ENCODE assay signal across 9 cellular contexts in the genomic region with DNA sequence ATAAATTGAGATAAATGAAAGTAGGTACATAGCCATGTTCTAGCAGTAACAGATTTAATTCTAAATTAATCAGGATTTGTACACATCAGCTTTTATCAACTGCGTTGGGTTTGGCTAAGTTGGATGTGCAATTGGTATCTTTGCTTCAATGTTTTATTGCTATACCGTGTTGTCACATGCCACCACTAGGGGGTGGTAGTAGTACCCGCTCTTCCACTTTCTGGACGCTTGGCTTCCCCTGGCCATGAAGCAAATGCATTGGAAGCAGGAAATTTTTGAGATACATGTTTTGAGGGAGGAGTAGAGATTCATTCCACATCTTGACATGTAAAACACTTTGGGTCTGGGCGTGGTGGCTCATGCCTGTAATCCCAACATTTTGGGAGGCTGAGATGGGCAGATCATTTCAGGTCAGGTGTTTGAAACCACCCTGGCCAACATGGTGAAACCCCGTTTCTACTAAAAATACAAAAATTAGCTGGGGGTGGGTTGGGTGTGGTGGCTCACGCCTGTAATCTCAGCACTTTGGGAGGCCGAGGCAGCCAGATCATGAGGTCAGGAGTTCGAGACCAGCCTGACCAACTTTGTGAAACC. TPM values are rescaled to one million over a fixed set of nuclear protein-coding genes. Genes with fewer than 3 reads are reported as not detected.
DNase-seq lines count a peak whose midpoint lies in the region; ATAC-seq and TF ChIP-seq lines count a peak whose summit lies in the region.
"Had no signal": no experiment of that assay in that cellular context is flagged by ENCODE, and none has a peak within 500 bp of the region (broad histone marks: within the 10 kb centered on the region; RNA-seq: fewer than 3 reads in every experiment).

No MANE protein-coding gene starts in this region.

- 0 out of 2 replicates have a peak, but pooled peaks cover 3% of the 10 kb centered on the region for H3K27me3 ChIP-seq in OCI-LY1 (ENCODE audit: insufficient read depth, low read length)

- H3F3A ChIP-seq in OCI-LY1 (ENCODE audit: insufficient read depth, low read length): no peaks in the 10 kb centered on the region

- peak; percentile 81 for TF ChIP-seq CTCF in OCI-LY1 (IDR thresholded peaks at IDR 0.05; ENCODE audit: low read length)
- TF ChIP-seq CTCF in osteocyte (IDR thresholded peaks at IDR 0.05): peak; percentile 84

- no peak overlapping the region for H3K4me3 ChIP-seq in OCI-LY1 (ENCODE audit: low read depth, low read length, poor library complexity, severe bottlenecking)

- H3K27ac Mint-ChIP-seq in osteocyte (ENCODE audit: unreplicated experiment): no peak overlapping the region

- no peaks in the 10 kb centered on the region; the same call in 1 of the 2 replicates for H3K36me3 ChIP-seq in OCI-LY1 (ENCODE audit: insufficient read depth, low read length)

- no peaks in the 10 kb centered on the region for H3K9me3 Mint-ChIP-seq in osteocyte (ENCODE audit: unreplicated experiment)

- no peak for ATAC-seq in HG03521 (IDR thresholded peaks at IDR 0.05; ENCODE audit: unreplicated experiment)

- no peaks in the 10 kb centered on the region for H3K4me1 ChIP-seq in OCI-LY1 (ENCODE audit: insufficient read depth, low read length, severe bottlenecking)

- H2AFZ ChIP-seq in OCI-LY1 (ENCODE audit: low read length): no peak overlapping the region

- H3K4me2 ChIP-seq in OCI-LY1 (ENCODE audit: low read length): no peak overlapping the region

- H4K20me1 ChIP-seq in OCI-LY1 (ENCODE audit: insufficient read depth, low read length): no peaks in the 10 kb centered on the region

- H3K79me2 ChIP-seq in OCI-LY1 (ENCODE audit: insufficient read depth, low read length): no peaks in the 10 kb centered on the region

- no peaks in the 10 kb centered on the region for H3K4me1 Mint-ChIP-seq in osteocyte (ENCODE audit: unreplicated experiment)

- H3K9me3 ChIP-seq in OCI-LY1 (ENCODE audit: low read length): no peaks in the 10 kb centered on the region

- H3K27me3 Mint-ChIP-seq in osteocyte (ENCODE audit: unreplicated experiment): no peaks in the 10 kb centered on the region

- H3K9ac ChIP-seq in OCI-LY1 (ENCODE audit: low read length): no peak overlapping the region

- H3K27ac ChIP-seq in OCI-LY1 (ENCODE audit: low read depth, low read length, poor library complexity, severe bottlenecking): no peak overlapping the region

- H3K4me3 Mint-ChIP-seq in osteocyte (ENCODE audit: unreplicated experiment): no peak overlapping the region

- H3K36me3 Mint-ChIP-seq in osteocyte (ENCODE audit: unreplicated experiment): no peaks in the 10 kb centered on the region

- peak; percentile 4 for DNase-seq in COR-L47 (lab: John Stamatoyannopoulos, UW)
- peak; percentile 40 for DNase-seq in HK-2 (ENCODE audit: unreplicated experiment)
- peak; percentile 44 to 54 for DNase-seq in activated T-cell treated with anti-CD3 and anti-CD28 coated beads, Interleukin-2, amount 50 U/mL, for 48 hours
- DNase-seq in foreskin melanocyte: peak; percentile 51
- DNase-seq in osteocyte (ENCODE audit: extremely low spot score, unreplicated experiment): no peak
- no peak for DNase-seq in DMS153 (lab: John Stamatoyannopoulos, UW)

- no peaks in the 10 kb centered on the region for H3K9me2 ChIP-seq in OCI-LY1 (ENCODE audit: low read depth, low read length)

RNA-seq across cellular contexts. Expression of a gene that starts 58.6 kb away (rescaled TPM):
- 4.7 and 5.9 TPM in 2 replicates for total RNA-seq in osteocyte
- total RNA-seq: T-helper 1 cell treated with Interleukin-12 subunit alpha and Interleukin-12 subunit beta and Interleukin-4 antibody, amounts not matched to agents 30 ng/mL and 1 ng/mL, for 36 hours had no signal

Comparison
In these comparisons a context has a peak if more than half of its experiments do, and no peak if none do; other contexts are left out.
1. DNase-seq: peak in COR-L47 (single experiment), HK-2 (single experiment), activated T-cell treated with anti-CD3 and anti-CD28 coated beads, Interleukin-2, amount 50 U/mL, for 48 hours (2 of 2) and foreskin melanocyte (single experiment); none in osteocyte (single experiment) and DMS153 (single experiment).